2 cellular contexts compared by ENCODE assay signal in genomic region chr20:20690676-20691476, GRCh38.
A peak's percentile ranks its signal among the peaks of the same experiment; 100 is the strongest.
TF ChIP-seq lines count a peak whose summit lies in the region.

No MANE protein-coding gene starts in this region.

TF ChIP-seq in K562, 482 proteins besides CTCF, POLR2A, EP300 and RAD21 (continued from another document):
- TF ChIP-seq ZNF609 (CRISPR knock-in tag; IDR thresholded peaks at IDR 0.05; ENCODE audit: borderline replicate concordance) (no peak), SUPT5H (IDR thresholded peaks at IDR 0.05) (no peak), SPI1 (IDR thresholded peaks at IDR 0.05; ENCODE audit: borderline replicate concordance, low read depth, low read length) (peak; percentile 77), PURB (CRISPR knock-in tag; IDR thresholded peaks at IDR 0.05; ENCODE audit: low read depth) (no peak), ATF4 (CRISPR knock-in tag; IDR thresholded peaks at IDR 0.05) (no peak), PBX2 (CRISPR knock-in tag; IDR thresholded peaks at IDR 0.05; ENCODE audit: low read depth) (no peak), PBX2 (tag; conservative IDR thresholded peaks at IDR 0.05; ENCODE audit: low read depth) (no peak), ZEB2 (IDR thresholded peaks at IDR 0.05) (no peak)
TF ChIP-seq in K562: peak in this region for 2.

TF ChIP-seq in WTC11, 78 proteins besides CTCF, POLR2A, EP300 and RAD21 (continued from another document):
- TF ChIP-seq USF2 (CRISPR knock-in tag; IDR thresholded peaks at IDR 0.05) (no peak), ZNF425 (CRISPR knock-in tag; conservative IDR thresholded peaks at IDR 0.05) (no peak), ZBTB43 (CRISPR knock-in tag; IDR thresholded peaks at IDR 0.05) (no peak), ZNF416 (CRISPR knock-in tag; IDR thresholded peaks at IDR 0.05) (no peak), OVOL2 (CRISPR knock-in tag; IDR thresholded peaks at IDR 0.05; ENCODE audit: borderline replicate concordance) (no peak), GTF2I (CRISPR knock-in tag; conservative IDR thresholded peaks at IDR 0.05) (no peak), FOXP1 (CRISPR knock-in tag; IDR thresholded peaks at IDR 0.05; ENCODE audit: borderline replicate concordance) (no peak), ATF6 (CRISPR knock-in tag; IDR thresholded peaks at IDR 0.05) (no peak), TP53 (CRISPR knock-in tag; IDR thresholded peaks at IDR 0.05) (no peak), ZNF396 (CRISPR knock-in tag; IDR thresholded peaks at IDR 0.05; ENCODE audit: borderline replicate concordance) (no peak), USF1 (CRISPR knock-in tag; IDR thresholded peaks at IDR 0.05) (no peak), NR2C2 (CRISPR knock-in tag; IDR thresholded peaks at IDR 0.05) (no peak), NFATC4 (CRISPR knock-in tag; IDR thresholded peaks at IDR 0.05) (no peak), GABPB1 (CRISPR knock-in tag; IDR thresholded peaks at IDR 0.05) (no peak), PRRX2 (CRISPR knock-in tag; IDR thresholded peaks at IDR 0.05) (no peak), IRF2 (CRISPR knock-in tag; IDR thresholded peaks at IDR 0.05; ENCODE audit: borderline replicate concordance, low read depth) (no peak), NR3C1 (CRISPR knock-in tag; conservative IDR thresholded peaks at IDR 0.05; ENCODE audit: low read depth) (no peak)
TF ChIP-seq in WTC11: peak in this region for 0.
